1 cellular context compared by ENCODE assay signal in genomic region chr17:55622547-55622946, GRCh38.
TF ChIP-seq lines count a peak whose summit lies in the region.

No MANE protein-coding gene starts in this region.

TF ChIP-seq in IMR-90, 13 proteins besides CTCF, POLR2A, EP300 and RAD21 (continued from another document):
- no peak for TF ChIP-seq MXI1 (IDR thresholded peaks at IDR 0.05; ENCODE audit: borderline replicate concordance, low read depth, low read length)
